In the genomic region with DNA sequence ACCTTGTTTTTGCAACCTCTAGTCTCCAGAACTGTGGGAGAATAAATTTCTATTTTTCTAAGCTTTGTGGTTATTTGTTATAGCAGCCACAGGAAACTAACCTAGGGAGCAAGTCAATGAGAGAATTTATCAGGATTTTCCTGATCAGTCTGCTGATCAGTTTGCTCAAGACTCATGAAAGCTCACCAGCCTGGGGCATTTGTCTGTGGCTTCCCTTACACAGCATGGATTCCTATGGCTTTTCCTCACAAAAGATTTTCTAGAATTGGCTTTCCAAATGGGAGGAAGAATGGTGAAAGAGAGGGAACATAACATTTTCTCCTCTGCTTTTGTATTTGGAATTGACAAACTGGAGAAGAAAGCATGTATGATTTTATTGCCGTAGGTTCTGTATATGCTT, we compare ENCODE assay signal across 29 cellular contexts. TPM values are rescaled to one million over a fixed set of nuclear protein-coding genes. Genes with fewer than 3 reads are reported as not detected.
DNase-seq lines count a peak whose midpoint lies in the region; FAIRE-seq and TF ChIP-seq lines count a peak whose summit lies in the region.
"Had no signal": no experiment of that assay in that cellular context is flagged by ENCODE, and none has a peak within 500 bp of the region (broad histone marks: within the 10 kb centered on the region; RNA-seq: fewer than 3 reads in every experiment).

No MANE protein-coding gene starts in this region.

- H3K4me2 ChIP-seq in neural progenitor cell, result no peak overlapping the region
- H3K4me2 ChIP-seq: BLaER1 had no signal

- FAIRE-seq in RCC 7860 (lab: Jason Lieb, UNC), result no peak
- FAIRE-seq: A204.1, GM12878, GM12892, GM18507 had no signal

- peaks cover 24% of the 10 kb centered on the region for H3K9me3 Mint-ChIP-seq in activated CD4-positive, alpha-beta memory T cell treated with anti-CD3 and anti-CD28 coated beads for 36 hours
- H3K9me3 Mint-ChIP-seq in activated CD4-positive, alpha-beta memory T cell treated with anti-CD3 and anti-CD28 coated beads, Interleukin-2, amount 10 ng/mL, durations not matched to agents 7 days and 5 days, result peaks cover 22% of the 10 kb centered on the region
- H3K9me3 Mint-ChIP-seq in neural progenitor cell, result no peaks in the 10 kb centered on the region

- no peaks in the 10 kb centered on the region for H3K79me2 ChIP-seq in neural progenitor cell (ENCODE audit: low read depth)

- no peak for TF ChIP-seq CTCF in neural progenitor cell (IDR thresholded peaks at IDR 0.05)

- H3K9me3 ChIP-seq in SK-N-MC (ENCODE audit: low read depth, low read length), result peaks cover 4% of the 10 kb centered on the region; the same call in 1 of the 2 replicates
- H3K9me3 ChIP-seq in neural progenitor cell (ENCODE audit: low read depth), result no peaks in the 10 kb centered on the region
- H3K9me3 ChIP-seq: BE2C had no signal

- H3K27ac Mint-ChIP-seq in activated CD4-positive, alpha-beta memory T cell treated with anti-CD3 and anti-CD28 coated beads for 36 hours, result peak overlapping the region; percentile 1
- no peak overlapping the region for H3K27ac Mint-ChIP-seq in activated CD4-positive, alpha-beta memory T cell treated with anti-CD3 and anti-CD28 coated beads, Interleukin-2, amount 10 ng/mL, durations not matched to agents 7 days and 5 days
- no peak overlapping the region for H3K27ac Mint-ChIP-seq in neural progenitor cell
- H3K27ac Mint-ChIP-seq: CD14-positive monocyte; CD4-positive, CD25-positive, alpha-beta regulatory T cell had no signal

- intact Hi-C loops in activated CD4-positive, alpha-beta memory T cell treated with anti-CD3 and anti-CD28 coated beads for 36 hours (cut with micrococcal nuclease), result loop anchor here (5.0 kb wide), 2 partner anchors 36 to 201 kb away; no protein-coding TSS in a partner anchor

- H3K27me3 ChIP-seq in neural progenitor cell, result no peaks in the 10 kb centered on the region
- H3K27me3 ChIP-seq: BE2C, BLaER1 had no signal

- H3K9ac ChIP-seq in SK-N-MC (ENCODE audit: insufficient read length), result no peak overlapping the region
- H3K9ac ChIP-seq in neural progenitor cell, result no peak overlapping the region
- H3K9ac ChIP-seq: BLaER1 had no signal

- POLR2A ChIA-PET in activated CD4-positive, alpha-beta memory T cell treated with anti-CD3 and anti-CD28 coated beads for 36 hours (lab: Charles Lee), result no interaction called here
- POLR2A ChIA-PET in activated CD4-positive, alpha-beta memory T cell treated with anti-CD3 and anti-CD28 coated beads, Interleukin-2, amount 10 ng/mL, durations not matched to agents 7 days and 5 days (lab: Charles Lee), result no interaction called here

- H3K4me1 ChIP-seq in neural progenitor cell, result peaks cover 8% of the 10 kb centered on the region
- H3K4me1 ChIP-seq: BE2C had no signal

- H3K36me3 Mint-ChIP-seq in activated CD4-positive, alpha-beta memory T cell treated with anti-CD3 and anti-CD28 coated beads for 36 hours, result peaks cover 28% of the 10 kb centered on the region
- H3K36me3 Mint-ChIP-seq in activated CD4-positive, alpha-beta memory T cell treated with anti-CD3 and anti-CD28 coated beads, Interleukin-2, amount 10 ng/mL, durations not matched to agents 7 days and 5 days (ENCODE audit: low read depth), result peaks cover 32% of the 10 kb centered on the region
- peaks cover 6% of the 10 kb centered on the region for H3K36me3 Mint-ChIP-seq in neural progenitor cell

- no peak for DNase-seq in activated CD4-positive, alpha-beta memory T cell treated with anti-CD3 and anti-CD28 coated beads for 36 hours
- DNase-seq in activated CD4-positive, alpha-beta memory T cell treated with anti-CD3 and anti-CD28 coated beads, Interleukin-2, amount 10 ng/mL, durations not matched to agents 7 days and 5 days, result no peak
- DNase-seq in SK-N-MC (ENCODE audit: low read depth, low spot score) (peak; percentile 81), foreskin melanocyte (peak; percentile 54), neural progenitor cell (ENCODE audit: low spot score) (peak; percentile 31), RCC 7860 (ENCODE audit: low spot score) (no peak), NCI-H2227 (lab: John Stamatoyannopoulos, UW; ENCODE audit: unreplicated experiment) (no peak), T1000 (lab: John Stamatoyannopoulos, UW) (no peak)
- DNase-seq: 8988T; ACHN; BE2C; C1 segment of cervical spinal cord; CD4-positive, alpha-beta memory T cell; CD4-positive, CD25-positive, alpha-beta regulatory T cell; CD8-positive, alpha-beta memory T cell; COR-L47; DMS 273 treated with DMSO at 0.1 percent for 48 hours; DMS153; DMS53; DMS79; DND-41; EL; GDM1 had no signal

- no peak overlapping the region for H3K4me3 Mint-ChIP-seq in activated CD4-positive, alpha-beta memory T cell treated with anti-CD3 and anti-CD28 coated beads for 36 hours
- no peak overlapping the region for H3K4me3 Mint-ChIP-seq in activated CD4-positive, alpha-beta memory T cell treated with anti-CD3 and anti-CD28 coated beads, Interleukin-2, amount 10 ng/mL, durations not matched to agents 7 days and 5 days
- no peak overlapping the region for H3K4me3 Mint-ChIP-seq in neural progenitor cell
- H3K4me3 Mint-ChIP-seq: CD14-positive monocyte; CD4-positive, alpha-beta memory T cell; CD4-positive, CD25-positive, alpha-beta regulatory T cell; CD8-positive, alpha-beta memory T cell had no signal

- CTCF ChIA-PET in activated CD4-positive, alpha-beta memory T cell treated with anti-CD3 and anti-CD28 coated beads for 36 hours (lab: Charles Lee), result interaction anchor here (1.4 kb wide), 1 partner anchor 49 kb away, joined by 3 read pairs; no protein-coding TSS in a partner anchor
- CTCF ChIA-PET in activated CD4-positive, alpha-beta memory T cell treated with anti-CD3 and anti-CD28 coated beads, Interleukin-2, amount 10 ng/mL, durations not matched to agents 7 days and 5 days (lab: Charles Lee), result interaction anchor here (1.1 kb wide), 1 partner anchor 96 kb away, joined by 3 read pairs; no protein-coding TSS in a partner anchor

- H3K4me1 Mint-ChIP-seq in activated CD4-positive, alpha-beta memory T cell treated with anti-CD3 and anti-CD28 coated beads for 36 hours (ENCODE audit: low read depth), result peaks cover 12% of the 10 kb centered on the region
- peaks cover 11% of the 10 kb centered on the region for H3K4me1 Mint-ChIP-seq in activated CD4-positive, alpha-beta memory T cell treated with anti-CD3 and anti-CD28 coated beads, Interleukin-2, amount 10 ng/mL, durations not matched to agents 7 days and 5 days
- peaks cover 4% of the 10 kb centered on the region for H3K4me1 Mint-ChIP-seq in neural progenitor cell

- H2AFZ ChIP-seq in neural progenitor cell (replicated peaks), result peak overlapping the region; percentile 30

- H3F3A ChIP-seq in neural progenitor cell (ENCODE audit: low read depth), result peaks cover 8% of the 10 kb centered on the region

- H3K27me3 Mint-ChIP-seq in activated CD4-positive, alpha-beta memory T cell treated with anti-CD3 and anti-CD28 coated beads for 36 hours, result peaks cover 10% of the 10 kb centered on the region
- H3K27me3 Mint-ChIP-seq in activated CD4-positive, alpha-beta memory T cell treated with anti-CD3 and anti-CD28 coated beads, Interleukin-2, amount 10 ng/mL, durations not matched to agents 7 days and 5 days, result peaks cover 6% of the 10 kb centered on the region
- peaks cover 6% of the 10 kb centered on the region for H3K27me3 Mint-ChIP-seq in neural progenitor cell (ENCODE audit: insufficient read depth, low read depth)
- H3K27me3 Mint-ChIP-seq: CD4-positive, alpha-beta memory T cell had no signal

- peak overlapping the region; percentile 65 for H3K27ac ChIP-seq in SK-N-MC
- H3K27ac ChIP-seq in neural progenitor cell, result no peak overlapping the region
- H3K27ac ChIP-seq: BLaER1 had no signal

- no peaks in the 10 kb centered on the region for H4K20me1 ChIP-seq in neural progenitor cell (ENCODE audit: low read depth)
- H4K20me1 ChIP-seq: BLaER1 had no signal

- peak overlapping the region; percentile 37 for H3K4me3 ChIP-seq in SK-N-MC
- no peak overlapping the region for H3K4me3 ChIP-seq in neural progenitor cell
- H3K4me3 ChIP-seq: BLaER1, GM12878 had no signal

- peaks cover under 1% of the 10 kb centered on the region for H3K36me3 ChIP-seq in SK-N-MC (ENCODE audit: insufficient read depth, low read length)
- H3K36me3 ChIP-seq in neural progenitor cell, result no peaks in the 10 kb centered on the region

RNA-seq across cellular contexts. Expression of gene ARRDC3, which starts 20.2 kb away (rescaled TPM):
- total RNA-seq in activated CD4-positive, alpha-beta memory T cell treated with anti-CD3 and anti-CD28 coated beads for 36 hours, result 10 to 100 TPM; 17.9 to 19.0 TPM
- total RNA-seq in activated CD4-positive, alpha-beta memory T cell treated with anti-CD3 and anti-CD28 coated beads, Interleukin-2, amount 10 ng/mL, durations not matched to agents 7 days and 5 days, result 10 to 100 TPM; 46.5 to 47.1 TPM
- 79.3 and 126 TPM in 2 replicates for total RNA-seq in neural progenitor cell (ENCODE audit: low replicate concordance)

Comparison
In these comparisons a context has a peak if more than half of its experiments do, and no peak if none do; other contexts are left out.
1. DNase-seq: peak in SK-N-MC (single experiment), foreskin melanocyte (single experiment) and neural progenitor cell (single experiment); none in activated CD4-positive, alpha-beta memory T cell treated with anti-CD3 and anti-CD28 coated beads for 36 hours (single experiment), activated CD4-positive, alpha-beta memory T cell treated with anti-CD3 and anti-CD28 coated beads, Interleukin-2, amount 10 ng/mL, durations not matched to agents 7 days and 5 days (single experiment), RCC 7860 (single experiment), NCI-H2227 (single experiment) and T1000 (single experiment).